Comparison of ENCODE assay signal across 9 cellular contexts in genomic region chr15:82647835-82648256, GRCh38. TPM values are rescaled to one million over a fixed set of nuclear protein-coding genes. Genes with fewer than 3 reads are reported as not detected.
DNase-seq lines count a peak whose midpoint lies in the region; ATAC-seq, FAIRE-seq and TF ChIP-seq lines count a peak whose summit lies in the region.
"Had no signal": no experiment of that assay in that cellular context is flagged by ENCODE, and none has a peak within 500 bp of the region (broad histone marks: within the 10 kb centered on the region; RNA-seq: fewer than 3 reads in every experiment).

No MANE protein-coding gene starts in this region.

- 2% methylated on average over 44 to 49 of the region's 49 CpGs; no CpG with 5 or more reads in 2 of the 4 donors for WGBS in adrenal gland, 4 donors

- H3K27ac ChIP-seq in adrenal gland: peak overlapping the region in 2 of 5 donors; percentile 32 to 50
- peak overlapping the region; percentile 92 for H3K27ac ChIP-seq in layer of hippocampus (ENCODE audit: low read depth, low read length)

- ATAC-seq in GM19324 (IDR thresholded peaks at IDR 0.05; ENCODE audit: low FRiP score, unreplicated experiment) (no peak), GM18519 (IDR thresholded peaks at IDR 0.05; ENCODE audit: low FRiP score, unreplicated experiment) (no peak)

- peak overlapping the region in 3 of 4 donors; percentile 31 to 77 (median 32) for H3K4me3 ChIP-seq in adrenal gland

- H3K36me3 ChIP-seq in adrenal gland (replicated peaks in 1 of 2): no peaks in the 10 kb centered on the region

- intact Hi-C loops in adrenal gland (cut with DNase I): loop anchor here in 1 of 2 donors (10.0 kb wide), 1 partner anchor 103 kb away; the partner anchor contains the start of gene RPS17

- DNase-seq in D721Med (ENCODE audit: insufficient read length, low spot score): peak; percentile 73
- DNase-seq in M059J (ENCODE audit: low read depth): peak; percentile 4
- no peak for DNase-seq in adrenal gland
- DNase-seq in stimulated activated CD8-positive, alpha-beta memory T cell treated with anti-CD3 and anti-CD28 coated beads, Interleukin-12 subunit alpha, Interleukin-12 subunit beta, amount 100 ng/mL, for 4 hours (ENCODE audit: low read depth): peak; percentile 58
- DNase-seq in 8988T: no peak

- no peak for FAIRE-seq in D721Med (lab: Jason Lieb, UNC)
- FAIRE-seq: islet of Langerhans had no signal

- TF ChIP-seq POLR2A in adrenal gland (IDR thresholded peaks at IDR 0.05): no peak

- H3K4me1 ChIP-seq in adrenal gland (replicated peaks in 1 of 2): peaks cover 12 to 21% of the 10 kb centered on the region in 2 donors

- H3K9me3 ChIP-seq in adrenal gland (replicated peaks in 1 of 3): no peaks in the 10 kb centered on the region

- no peaks in the 10 kb centered on the region for H3K27me3 ChIP-seq in adrenal gland
- no peaks in the 10 kb centered on the region for H3K27me3 ChIP-seq in layer of hippocampus (ENCODE audit: control insufficient read depth, insufficient read depth, low read length)

- TF ChIP-seq CTCF in D721Med (IDR thresholded peaks at IDR 0.05; ENCODE audit: insufficient read depth, missing control alignments) (no peak), adrenal gland (IDR thresholded peaks at IDR 0.05) (no peak)

RNA-seq across cellular contexts. Expression of gene CPEB1, which starts 0.7 kb away (rescaled TPM):
- total RNA-seq in M059J (2014; rRNA removed; shearing (Covaris generic)): 2.1 and 9.4 TPM in 2 replicates
- total RNA-seq in adrenal gland: 10 to 100 TPM in 1 of 8 donors, 1 to 10 TPM in 7; 1.5 to 11.6 (median 7.3) TPM
- 1 to 10 TPM; 4.2 to 7.6 (median 4.4) TPM for polyA plus RNA-seq in adrenal gland

Comparison
In these comparisons a context has a peak if more than half of its experiments do, and no peak if none do; other contexts are left out.
1. DNase-seq: peak in D721Med (single experiment), M059J (single experiment) and stimulated activated CD8-positive, alpha-beta memory T cell treated with anti-CD3 and anti-CD28 coated beads, Interleukin-12 subunit alpha, Interleukin-12 subunit beta, amount 100 ng/mL, for 4 hours (single experiment); none in adrenal gland (0 of 7) and 8988T (single experiment).